ENCODE assay signal across 9 cellular contexts in genomic region chr1:160538985-160539651, GRCh38. TPM values are rescaled to one million over a fixed set of nuclear protein-coding genes. Genes with fewer than 3 reads are reported as not detected.
DNase-seq lines count a peak whose midpoint lies in the region; ATAC-seq and TF ChIP-seq lines count a peak whose summit lies in the region.
"Had no signal": no experiment of that assay in that cellular context is flagged by ENCODE, and none has a peak within 500 bp of the region (broad histone marks: within the 10 kb centered on the region; RNA-seq: fewer than 3 reads in every experiment).

No MANE protein-coding gene starts in this region.

- TF ChIP-seq POLR2A in Peyer's patch (IDR thresholded peaks at IDR 0.05) (no peak), thyroid gland (IDR thresholded peaks at IDR 0.05) (no peak)

- H3K36me3 Mint-ChIP-seq in activated naive CD4-positive, alpha-beta T cell treated with anti-CD3 and anti-CD28 coated beads, Interleukin-2, amount 10 ng/mL, durations not matched to agents 7 days and 5 days: peaks cover 20% of the 10 kb centered on the region
- no peaks in the 10 kb centered on the region for H3K36me3 Mint-ChIP-seq in endodermal cell (ENCODE audit: low read depth)
- peaks cover 16% of the 10 kb centered on the region for H3K36me3 Mint-ChIP-seq in stimulated activated memory B cell treated with anti-CD40 and anti-IgM and Interleukin-4, amounts not matched to agents 10 μg/mL and 1 μg/mL and 100 μg/mL, for 72 hours

- CTCF ChIA-PET in activated naive CD4-positive, alpha-beta T cell treated with anti-CD3 and anti-CD28 coated beads, Interleukin-2, amount 10 ng/mL, durations not matched to agents 7 days and 5 days (lab: Charles Lee): interaction anchor here (0.9 to 18.8 kb wide), 6 partner anchors 11 to 110 kb away, joined by 4 to 308 read pairs (median 6); no protein-coding TSS in a partner anchor

- peaks cover 3 to 54% (median 19%) of the 10 kb centered on the region in 4 donors for H3K4me1 ChIP-seq in Peyer's patch
- H3K4me1 ChIP-seq in endodermal cell (ENCODE audit: control insufficient read depth, insufficient read depth, low read length): peaks cover 4% of the 10 kb centered on the region
- H3K4me1 ChIP-seq in thyroid gland: no peaks in the 10 kb centered on the region

- H3K4me3 ChIP-seq in Peyer's patch (peak overlapping the region in 2 of 4 donors; percentile 21 to 37), endodermal cell (ENCODE audit: low read length) (peak overlapping the region; percentile 52), thyroid gland (replicated peaks in 1 of 3) (no peak overlapping the region)

- H3K27ac Mint-ChIP-seq in activated naive CD4-positive, alpha-beta T cell treated with anti-CD3 and anti-CD28 coated beads, Interleukin-2, amount 10 ng/mL, durations not matched to agents 7 days and 5 days: peak overlapping the region; percentile 91
- peak overlapping the region; percentile 18 for H3K27ac Mint-ChIP-seq in endodermal cell
- peak overlapping the region; percentile 89 for H3K27ac Mint-ChIP-seq in stimulated activated memory B cell treated with anti-CD40 and anti-IgM and Interleukin-4, amounts not matched to agents 10 μg/mL and 1 μg/mL and 100 μg/mL, for 72 hours

- H3K27me3 Mint-ChIP-seq in activated naive CD4-positive, alpha-beta T cell treated with anti-CD3 and anti-CD28 coated beads, Interleukin-2, amount 10 ng/mL, durations not matched to agents 7 days and 5 days: no peaks in the 10 kb centered on the region
- peaks cover 2% of the 10 kb centered on the region for H3K27me3 Mint-ChIP-seq in endodermal cell (ENCODE audit: insufficient read depth)
- no peaks in the 10 kb centered on the region for H3K27me3 Mint-ChIP-seq in stimulated activated memory B cell treated with anti-CD40 and anti-IgM and Interleukin-4, amounts not matched to agents 10 μg/mL and 1 μg/mL and 100 μg/mL, for 72 hours

- peaks cover 22% of the 10 kb centered on the region for H3K9me3 Mint-ChIP-seq in activated naive CD4-positive, alpha-beta T cell treated with anti-CD3 and anti-CD28 coated beads, Interleukin-2, amount 10 ng/mL, durations not matched to agents 7 days and 5 days
- peaks cover 26% of the 10 kb centered on the region for H3K9me3 Mint-ChIP-seq in endodermal cell
- peaks cover 10% of the 10 kb centered on the region for H3K9me3 Mint-ChIP-seq in stimulated activated memory B cell treated with anti-CD40 and anti-IgM and Interleukin-4, amounts not matched to agents 10 μg/mL and 1 μg/mL and 100 μg/mL, for 72 hours

- TF ChIP-seq CTCF in Peyer's patch (IDR thresholded peaks at IDR 0.05) (no peak), endodermal cell (conservative IDR thresholded peaks at IDR 0.05) (no peak), thyroid gland (IDR thresholded peaks at IDR 0.05) (no peak)

- H3K27ac ChIP-seq in Peyer's patch (peak overlapping the region; percentile 70 to 83 (median 77)), endodermal cell (ENCODE audit: low read depth, low read length) (no peak overlapping the region), thyroid gland (no peak overlapping the region)

- H3K4me3 Mint-ChIP-seq in activated naive CD4-positive, alpha-beta T cell treated with anti-CD3 and anti-CD28 coated beads, Interleukin-2, amount 10 ng/mL, durations not matched to agents 7 days and 5 days: no peak overlapping the region
- H3K4me3 Mint-ChIP-seq in endodermal cell: no peak overlapping the region
- H3K4me3 Mint-ChIP-seq in stimulated activated memory B cell treated with anti-CD40 and anti-IgM and Interleukin-4, amounts not matched to agents 10 μg/mL and 1 μg/mL and 100 μg/mL, for 72 hours: no peak overlapping the region

- no peak overlapping the region for H3K9ac ChIP-seq in endodermal cell (ENCODE audit: extremely low read depth, low read length, poor library complexity, severe bottlenecking)

- peaks cover 42% of the 10 kb centered on the region for H3K4me1 Mint-ChIP-seq in activated naive CD4-positive, alpha-beta T cell treated with anti-CD3 and anti-CD28 coated beads, Interleukin-2, amount 10 ng/mL, durations not matched to agents 7 days and 5 days
- peaks cover 25% of the 10 kb centered on the region for H3K4me1 Mint-ChIP-seq in endodermal cell
- H3K4me1 Mint-ChIP-seq in stimulated activated memory B cell treated with anti-CD40 and anti-IgM and Interleukin-4, amounts not matched to agents 10 μg/mL and 1 μg/mL and 100 μg/mL, for 72 hours: peaks cover 43% of the 10 kb centered on the region

- DNase-seq in activated naive CD4-positive, alpha-beta T cell treated with anti-CD3 and anti-CD28 coated beads, Interleukin-2, amount 10 ng/mL, durations not matched to agents 7 days and 5 days: no peak
- no peak for DNase-seq in activated naive CD4-positive, alpha-beta T cell treated with anti-CD3 and anti-CD28 coated beads, Interleukin-2, amount 50 U/mL, for 16 hours
- DNase-seq in Peyer's patch: peak in 1 of 3 donors; percentile 79
- no peak for DNase-seq in endodermal cell
- no peak for DNase-seq in thyroid gland
- no peak for DNase-seq in activated CD8-positive, alpha-beta memory T cell treated with anti-CD3 and anti-CD28 coated beads, Interleukin-2, amount 50 U/mL, for 4 hours

- H3K27me3 ChIP-seq in Peyer's patch (no peaks in the 10 kb centered on the region), endodermal cell (ENCODE audit: control insufficient read depth, insufficient read depth, low read length, poor library complexity, severe bottlenecking) (no peaks in the 10 kb centered on the region), thyroid gland (no peaks in the 10 kb centered on the region)

- intact Hi-C loops in thyroid gland (cut with DNase I): no loop called here

- H3K9me3 ChIP-seq in Peyer's patch: peaks cover 0 to 15% (median 0%) of the 10 kb centered on the region in 4 donors
- peaks cover 28% of the 10 kb centered on the region for H3K9me3 ChIP-seq in endodermal cell (ENCODE audit: control insufficient read depth, low read length)
- H3K9me3 ChIP-seq in thyroid gland: no peaks in the 10 kb centered on the region

- no peak for ATAC-seq in stimulated activated memory B cell treated with anti-CD40 and anti-IgM and Interleukin-4, amounts not matched to agents 10 μg/mL and 1 μg/mL and 100 μg/mL, for 72 hours
- no peak for ATAC-seq in GM19467 (IDR thresholded peaks at IDR 0.05; ENCODE audit: unreplicated experiment)

- WGBS in endodermal cell (ENCODE audit: insufficient coverage in 1 of 2, insufficient read length in 1 of 2), 2 experiments: 87 to 95% methylated on average over 4 to 5 of the region's 5 CpGs
- WGBS in thyroid gland, 2 donors: 80% methylated on average over 5 of the region's 5 CpGs

- H3K36me3 ChIP-seq in Peyer's patch (no peaks in the 10 kb centered on the region), endodermal cell (ENCODE audit: control insufficient read depth, insufficient read depth, low read length) (no peaks in the 10 kb centered on the region), thyroid gland (no peaks in the 10 kb centered on the region)

RNA-seq across cellular contexts. Expression of gene SLAMF6, which starts 16.1 kb away (rescaled TPM):
- total RNA-seq in Peyer's patch (10 to 100 TPM in 1 of 4 donors, 1 to 10 TPM in 2, under 1 TPM in 1; 0.57 to 10.7 (median 5.2) TPM), endodermal cell (not detected), thyroid gland (1 to 10 TPM; 1.3 to 3.6 (median 1.7) TPM)
- not detected for polyA plus RNA-seq in endodermal cell (2013, experiment 1 of 2)
- polyA plus RNA-seq in endodermal cell (2013, experiment 2 of 2): not detected
- total RNA-seq: temporal lobe had no signal

RNA-seq across cellular contexts. Expression of gene CD84, which starts 40.2 kb away (rescaled TPM):
- total RNA-seq in Peyer's patch: 10 to 100 TPM in 1 of 4 donors, 1 to 10 TPM in 3; 2.7 to 24.8 (median 5.2) TPM
- total RNA-seq in endodermal cell: not detected
- not detected for polyA plus RNA-seq in endodermal cell (2013, experiment 1 of 2)
- not detected for polyA plus RNA-seq in endodermal cell (2013, experiment 2 of 2)
- total RNA-seq in thyroid gland: 1 to 10 TPM; 1.8 to 5.8 (median 2.4) TPM

Comparison
In these comparisons a context has a peak if more than half of its experiments do, and no peak if none do; other contexts are left out.
1. H3K27ac Mint-ChIP-seq: peak in every context shown above with its lines; median percentile 91 in activated naive CD4-positive, alpha-beta T cell treated with anti-CD3 and anti-CD28 coated beads, Interleukin-2, amount 10 ng/mL, durations not matched to agents 7 days and 5 days; 89 in stimulated activated memory B cell treated with anti-CD40 and anti-IgM and Interleukin-4, amounts not matched to agents 10 μg/mL and 1 μg/mL and 100 μg/mL, for 72 hours; 18 in endodermal cell.
2. H3K27ac ChIP-seq: peak in Peyer's patch (4 of 4); none in endodermal cell (single experiment) and thyroid gland (0 of 3).